1 cellular context compared by ENCODE assay signal in genomic region chr6:161727063-161727462, GRCh38.
TF ChIP-seq lines count a peak whose summit lies in the region.

No MANE protein-coding gene starts in this region.

TF ChIP-seq in GM23338, 12 proteins besides CTCF, POLR2A, EP300 and RAD21 (continued from another document):
- TF ChIP-seq, protein P1, sequence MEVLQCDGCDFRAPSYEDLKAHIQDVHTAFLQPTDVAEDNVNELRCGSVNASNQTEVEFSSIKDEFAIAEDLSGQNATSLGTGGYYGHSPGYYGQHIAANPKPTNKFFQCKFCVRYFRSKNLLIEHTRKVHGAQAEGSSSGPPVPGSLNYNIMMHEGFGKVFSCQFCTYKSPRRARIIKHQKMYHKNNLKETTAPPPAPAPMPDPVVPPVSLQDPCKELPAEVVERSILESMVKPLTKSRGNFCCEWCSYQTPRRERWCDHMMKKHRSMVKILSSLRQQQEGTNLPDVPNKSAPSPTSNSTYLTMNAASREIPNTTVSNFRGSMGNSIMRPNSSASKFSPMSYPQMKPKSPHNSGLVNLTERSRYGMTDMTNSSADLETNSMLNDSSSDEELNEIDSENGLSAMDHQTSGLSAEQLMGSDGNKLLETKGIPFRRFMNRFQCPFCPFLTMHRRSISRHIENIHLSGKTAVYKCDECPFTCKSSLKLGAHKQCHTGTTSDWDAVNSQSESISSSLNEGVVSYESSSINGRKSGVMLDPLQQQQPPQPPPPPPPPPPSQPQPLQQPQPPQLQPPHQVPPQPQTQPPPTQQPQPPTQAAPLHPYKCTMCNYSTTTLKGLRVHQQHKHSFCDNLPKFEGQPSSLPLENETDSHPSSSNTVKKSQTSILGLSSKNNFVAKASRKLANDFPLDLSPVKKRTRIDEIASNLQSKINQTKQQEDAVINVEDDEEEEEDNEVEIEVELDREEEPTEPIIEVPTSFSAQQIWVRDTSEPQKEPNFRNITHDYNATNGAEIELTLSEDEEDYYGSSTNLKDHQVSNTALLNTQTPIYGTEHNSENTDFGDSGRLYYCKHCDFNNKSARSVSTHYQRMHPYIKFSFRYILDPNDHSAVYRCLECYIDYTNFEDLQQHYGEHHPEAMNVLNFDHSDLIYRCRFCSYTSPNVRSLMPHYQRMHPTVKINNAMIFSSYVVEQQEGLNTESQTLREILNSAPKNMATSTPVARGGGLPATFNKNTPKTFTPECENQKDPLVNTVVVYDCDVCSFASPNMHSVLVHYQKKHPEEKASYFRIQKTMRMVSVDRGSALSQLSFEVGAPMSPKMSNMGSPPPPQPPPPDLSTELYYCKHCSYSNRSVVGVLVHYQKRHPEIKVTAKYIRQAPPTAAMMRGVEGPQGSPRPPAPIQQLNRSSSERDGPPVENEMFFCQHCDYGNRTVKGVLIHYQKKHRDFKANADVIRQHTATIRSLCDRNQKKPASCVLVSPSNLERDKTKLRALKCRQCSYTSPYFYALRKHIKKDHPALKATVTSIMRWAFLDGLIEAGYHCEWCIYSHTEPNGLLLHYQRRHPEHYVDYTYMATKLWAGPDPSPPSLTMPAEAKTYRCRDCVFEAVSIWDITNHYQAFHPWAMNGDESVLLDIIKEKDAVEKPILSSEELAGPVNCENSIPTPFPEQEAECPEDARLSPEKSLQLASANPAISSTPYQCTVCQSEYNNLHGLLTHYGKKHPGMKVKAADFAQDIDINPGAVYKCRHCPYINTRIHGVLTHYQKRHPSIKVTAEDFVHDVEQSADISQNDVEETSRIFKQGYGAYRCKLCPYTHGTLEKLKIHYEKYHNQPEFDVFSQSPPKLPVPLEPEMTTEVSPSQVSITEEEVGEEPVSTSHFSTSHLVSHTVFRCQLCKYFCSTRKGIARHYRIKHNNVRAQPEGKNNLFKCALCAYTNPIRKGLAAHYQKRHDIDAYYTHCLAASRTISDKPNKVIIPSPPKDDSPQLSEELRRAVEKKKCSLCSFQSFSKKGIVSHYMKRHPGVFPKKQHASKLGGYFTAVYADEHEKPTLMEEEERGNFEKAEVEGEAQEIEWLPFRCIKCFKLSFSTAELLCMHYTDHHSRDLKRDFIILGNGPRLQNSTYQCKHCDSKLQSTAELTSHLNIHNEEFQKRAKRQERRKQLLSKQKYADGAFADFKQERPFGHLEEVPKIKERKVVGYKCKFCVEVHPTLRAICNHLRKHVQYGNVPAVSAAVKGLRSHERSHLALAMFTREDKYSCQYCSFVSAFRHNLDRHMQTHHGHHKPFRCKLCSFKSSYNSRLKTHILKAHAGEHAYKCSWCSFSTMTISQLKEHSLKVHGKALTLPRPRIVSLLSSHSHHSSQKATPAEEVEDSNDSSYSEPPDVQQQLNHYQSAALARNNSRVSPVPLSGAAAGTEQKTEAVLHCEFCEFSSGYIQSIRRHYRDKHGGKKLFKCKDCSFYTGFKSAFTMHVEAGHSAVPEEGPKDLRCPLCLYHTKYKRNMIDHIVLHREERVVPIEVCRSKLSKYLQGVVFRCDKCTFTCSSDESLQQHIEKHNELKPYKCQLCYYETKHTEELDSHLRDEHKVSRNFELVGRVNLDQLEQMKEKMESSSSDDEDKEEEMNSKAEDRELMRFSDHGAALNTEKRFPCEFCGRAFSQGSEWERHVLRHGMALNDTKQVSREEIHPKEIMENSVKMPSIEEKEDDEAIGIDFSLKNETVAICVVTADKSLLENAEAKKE (CRISPR knock-in tag; IDR thresholded peaks at IDR 0.05), result peak; percentile 76; the same call in 1 of the 2 replicates
